Comparison of ENCODE assay signal across 13 cellular contexts in genomic region chrX:41022579-41022978, GRCh38.
DNase-seq lines count a peak whose midpoint lies in the region; ATAC-seq, FAIRE-seq and TF ChIP-seq lines count a peak whose summit lies in the region.
"Had no signal": no experiment of that assay in that cellular context is flagged by ENCODE, and none has a peak within 500 bp of the region (broad histone marks: within the 10 kb centered on the region; RNA-seq: fewer than 3 reads in every experiment).

No MANE protein-coding gene starts in this region.

- H3K18ac ChIP-seq in mesendoderm (ENCODE audit: low read length): no peak overlapping the region

- H2AK5ac ChIP-seq in mesendoderm (ENCODE audit: low read length): no peak overlapping the region

- no peak overlapping the region for H2BK120ac ChIP-seq in mesendoderm (ENCODE audit: low read depth, low read length)

- H3K36me3 ChIP-seq in small intestine (ENCODE audit: control insufficient read depth in 2 of 2, insufficient read depth in 2 of 2, low read length in 2 of 2): no peaks in the 10 kb centered on the region
- no peaks in the 10 kb centered on the region for H3K36me3 ChIP-seq in mesendoderm (ENCODE audit: control insufficient read depth, insufficient read depth, low read length)
- H3K36me3 ChIP-seq: brain microvascular endothelial cell had no signal

- no peak overlapping the region for H3K4ac ChIP-seq in mesendoderm (ENCODE audit: low read depth, low read length)

- DNase-seq in stimulated activated naive CD8-positive, alpha-beta T cell treated with anti-CD3 and anti-CD28 coated beads, Interleukin-15, amount 100 ng/mL, for 72 hours: no peak
- DNase-seq in stimulated activated naive CD8-positive, alpha-beta T cell treated with anti-CD3 and anti-CD28 coated beads, Interleukin-15, Interleukin-2, amounts not matched to agents 100 U/mL and 50 U/mL, for 24 hours: no peak
- peak; percentile 13 for DNase-seq in RWPE1 (ENCODE audit: low spot score)
- DNase-seq in fibroblast of gingiva (ENCODE audit: low read depth): peak; percentile 18
- DNase-seq in small intestine: peak; percentile 72
- no peak for DNase-seq in mesendoderm
- DNase-seq in DMS79 (lab: John Stamatoyannopoulos, UW): no peak
- DNase-seq: activated CD4-positive, alpha-beta T cell treated with anti-CD3 and anti-CD28 coated beads for 4 hours; brain microvascular endothelial cell; DMS 273 treated with DMSO at 0.1 percent for 48 hours; NCI-H526 had no signal

- H4K5ac ChIP-seq in mesendoderm (ENCODE audit: low read length): no peak overlapping the region

- H2BK15ac ChIP-seq in mesendoderm (replicated peaks; ENCODE audit: low read depth): no peak overlapping the region

- H3K4me1 ChIP-seq in small intestine (ENCODE audit: control insufficient read depth in 2 of 2, insufficient read depth in 1 of 2, low read depth in 1 of 2, low read length in 1 of 2) (peaks cover 0 to 2% of the 10 kb centered on the region in 2 donors), mesendoderm (ENCODE audit: control insufficient read depth, low read depth, low read length) (no peaks in the 10 kb centered on the region)

- no peak overlapping the region for H3K27ac Mint-ChIP-seq in stimulated activated naive CD8-positive, alpha-beta T cell treated with anti-CD3 and anti-CD28 coated beads, Interleukin-15, amount 100 ng/mL, for 72 hours
- H3K27ac Mint-ChIP-seq: stimulated activated memory B cell treated with anti-CD40 and anti-IgM and Interleukin-4, amounts not matched to agents 10 μg/mL and 1 μg/mL and 100 μg/mL, for 72 hours had no signal

- CTCF ChIA-PET in RWPE1 (lab: Yijun Ruan, JAX): interaction anchor here (0.6 to 0.7 kb wide), 3 partner anchors 63 to 158 kb away, joined by 3 read pairs; no protein-coding TSS in a partner anchor

- no peaks in the 10 kb centered on the region for H3K27me3 Mint-ChIP-seq in stimulated activated naive CD8-positive, alpha-beta T cell treated with anti-CD3 and anti-CD28 coated beads, Interleukin-15, amount 100 ng/mL, for 72 hours

- WGBS in small intestine, 3 donors: 0 to 43% (median 38%) methylated on average over 1 of the region's 1 CpG
- no CpG with 5 or more reads among the region's 1 CpG for WGBS in mesendoderm (ENCODE audit: extremely low coverage, insufficient coverage, low lambda C conversion rate)

- H3K56ac ChIP-seq in mesendoderm (ENCODE audit: low read length): no peak overlapping the region

- H3K27ac ChIP-seq in RWPE1 (peak overlapping the region; percentile 74), small intestine (ENCODE audit: low read depth in 1 of 2, low read length in 1 of 2) (no peak overlapping the region), mesendoderm (ENCODE audit: low read depth, low read length) (no peak overlapping the region)
- H3K27ac ChIP-seq: brain microvascular endothelial cell had no signal

- H3K79me1 ChIP-seq in mesendoderm (ENCODE audit: low read length): no peaks in the 10 kb centered on the region

- H3K4me3 Mint-ChIP-seq in stimulated activated naive CD8-positive, alpha-beta T cell treated with anti-CD3 and anti-CD28 coated beads, Interleukin-15, amount 100 ng/mL, for 72 hours: no peak overlapping the region
- H3K4me3 Mint-ChIP-seq: stimulated activated memory B cell treated with anti-CD40 and anti-IgM and Interleukin-4, amounts not matched to agents 10 μg/mL and 1 μg/mL and 100 μg/mL, for 72 hours had no signal

- no peak for TF ChIP-seq CTCF in RWPE1 (conservative IDR thresholded peaks at IDR 0.05; ENCODE audit: low read depth)

- H2BK5ac ChIP-seq in mesendoderm (ENCODE audit: low read length): no peak overlapping the region

- H3K9me3 Mint-ChIP-seq in stimulated activated naive CD8-positive, alpha-beta T cell treated with anti-CD3 and anti-CD28 coated beads, Interleukin-15, amount 100 ng/mL, for 72 hours: no peaks in the 10 kb centered on the region
- H3K9me3 Mint-ChIP-seq: stimulated activated memory B cell treated with anti-CD40 and anti-IgM and Interleukin-4, amounts not matched to agents 10 μg/mL and 1 μg/mL and 100 μg/mL, for 72 hours had no signal

- H3K9ac ChIP-seq in mesendoderm (ENCODE audit: low read length): no peak overlapping the region

- H3K4me1 Mint-ChIP-seq in stimulated activated naive CD8-positive, alpha-beta T cell treated with anti-CD3 and anti-CD28 coated beads, Interleukin-15, amount 100 ng/mL, for 72 hours: no peaks in the 10 kb centered on the region
- H3K4me1 Mint-ChIP-seq: stimulated activated memory B cell treated with anti-CD40 and anti-IgM and Interleukin-4, amounts not matched to agents 10 μg/mL and 1 μg/mL and 100 μg/mL, for 72 hours had no signal

- ATAC-seq in stimulated activated naive CD8-positive, alpha-beta T cell treated with anti-CD3 and anti-CD28 coated beads, Interleukin-15, amount 100 ng/mL, for 72 hours: peak; percentile 50
- ATAC-seq in stimulated activated naive CD8-positive, alpha-beta T cell treated with anti-CD3 and anti-CD28 coated beads, Interleukin-15, Interleukin-2, amounts not matched to agents 100 U/mL and 50 U/mL, for 24 hours: no peak
- ATAC-seq in GM18505 (IDR thresholded peaks at IDR 0.05; ENCODE audit: unreplicated experiment): no peak
- ATAC-seq: stimulated activated memory B cell treated with anti-CD40 and anti-IgM and Interleukin-4, amounts not matched to agents 10 μg/mL and 1 μg/mL and 100 μg/mL, for 72 hours had no signal

- H3K79me2 ChIP-seq in mesendoderm (ENCODE audit: control insufficient read depth, insufficient read depth, low read length): no peaks in the 10 kb centered on the region

- H3K4me2 ChIP-seq in mesendoderm (ENCODE audit: low read length): no peak overlapping the region

- H3K4me3 ChIP-seq in small intestine (ENCODE audit: low read depth in 1 of 2, low read length in 2 of 2) (no peak overlapping the region), mesendoderm (ENCODE audit: low read length) (no peak overlapping the region)

- POLR2A ChIA-PET in RWPE1 (lab: Yijun Ruan, JAX; ENCODE audit: low non-redundant PET): no interaction called here

- no peak for FAIRE-seq in small intestine (lab: Jason Lieb, UNC)

- no peak for TF ChIP-seq POLR2A in GM18505 (IDR thresholded peaks at IDR 0.05; ENCODE audit: borderline replicate concordance, extremely low read depth, insufficient read depth, insufficient read length)

- H3K27me3 ChIP-seq in small intestine (ENCODE audit: control insufficient read depth in 2 of 2, insufficient read depth in 2 of 2, low read length in 2 of 2) (no peaks in the 10 kb centered on the region), mesendoderm (ENCODE audit: insufficient read depth, low read length, poor library complexity) (no peaks in the 10 kb centered on the region)
- H3K27me3 ChIP-seq: brain microvascular endothelial cell had no signal

- no peak overlapping the region for H3K23ac ChIP-seq in mesendoderm (ENCODE audit: low read length)

- H4K8ac ChIP-seq in mesendoderm (ENCODE audit: low read depth, low read length): no peak overlapping the region

- no peaks in the 10 kb centered on the region for H3K9me3 ChIP-seq in small intestine (ENCODE audit: control insufficient read depth, low read depth)

Comparison
In these comparisons a context has a peak if more than half of its experiments do, and no peak if none do; other contexts are left out.
1. DNase-seq: peak in RWPE1 (single experiment), fibroblast of gingiva (single experiment) and small intestine (single experiment); none in stimulated activated naive CD8-positive, alpha-beta T cell treated with anti-CD3 and anti-CD28 coated beads, Interleukin-15, amount 100 ng/mL, for 72 hours (0 of 2), stimulated activated naive CD8-positive, alpha-beta T cell treated with anti-CD3 and anti-CD28 coated beads, Interleukin-15, Interleukin-2, amounts not matched to agents 100 U/mL and 50 U/mL, for 24 hours (single experiment), mesendoderm (single experiment) and DMS79 (single experiment).